In genomic region chr4:39681003-39681402, GRCh38 we compare ENCODE assay signal across 8 cellular contexts. TPM values are rescaled to one million over a fixed set of nuclear protein-coding genes. Genes with fewer than 3 reads are reported as not detected.
DNase-seq lines count a peak whose midpoint lies in the region; ATAC-seq, FAIRE-seq and TF ChIP-seq lines count a peak whose summit lies in the region.
"Not testable (repeated sequence)": the region's sequence is repeated elsewhere in the genome, so short reads cannot be mapped to it uniquely, and the experiment has no call there.

No MANE protein-coding gene starts in this region.

- not testable (repeated sequence) for H4K91ac ChIP-seq in neuronal stem cell (ENCODE audit: low read depth, low read length, poor library complexity)

- ATAC-seq in GM23338 (peak; percentile 83), WTC11 (peak; percentile 61)
- ATAC-seq in K562, result not testable (repeated sequence)

- DNase-seq in ELF-1 (ENCODE audit: low read depth, low spot score) (peak; percentile 21), GM23338 (ENCODE audit: low spot score) (peak; percentile 35), iPS-NIHi11 (ENCODE audit: low spot score) (peak; percentile 16)
- not testable (repeated sequence) for DNase-seq in HEK293T (ENCODE audit: extremely low spot score); WTC11 (ENCODE audit: low spot score); K562 (ENCODE audit: extremely low read depth in 1 of 4, low spot score in 3 of 4); neural progenitor cell (ENCODE audit: low spot score); neuronal stem cell (ENCODE audit: low spot score)

- intact Hi-C loops in K562 (cut with micrococcal nuclease), result not testable (repeated sequence)

- CTCF ChIA-PET in HEK293T (lab: Yijun Ruan, JAX) (interaction anchor here (0.6 kb wide), 1 partner anchor 323 kb away, joined by 3 read pairs; no protein-coding TSS in a partner anchor), K562 (lab: Yijun Ruan, JAX; ENCODE audit: low intra/inter-chr PET ratio) (interaction anchor here (0.7 kb wide), 1 partner anchor 296 kb away, joined by 6 read pairs; no protein-coding TSS in a partner anchor)
- CTCF ChIA-PET in WTC11 (lab: Charles Lee), result not testable (repeated sequence)

- H3K36me3 Mint-ChIP-seq in GM23338 (ENCODE audit: low read depth); WTC11; neural progenitor cell: not testable (repeated sequence)

- not testable (repeated sequence) for H3K4me3 Mint-ChIP-seq in GM23338, WTC11, neural progenitor cell

- not testable (repeated sequence) for H2BK12ac ChIP-seq in neuronal stem cell (ENCODE audit: low read length)

- H3K4ac ChIP-seq in neuronal stem cell (ENCODE audit: low read length), result not testable (repeated sequence)

- not testable (repeated sequence) for FAIRE-seq in K562 (lab: Jason Lieb, UNC)

- WGBS in K562 (ENCODE audit: insufficient coverage, low coverage, missing lambda C conversion rate), result 9% methylated on average over 1 of the region's 2 CpGs
- no CpG with 5 or more reads among the region's 2 CpGs for WGBS in neuronal stem cell (ENCODE audit: extremely low coverage in 2 of 2, insufficient read length in 2 of 2, insufficient replicate concordance in 1 of 2), 2 donors

- not testable (repeated sequence) for H2BK5ac ChIP-seq in neuronal stem cell (ENCODE audit: low read length)

- POLR2A ChIA-PET in HEK293T (lab: Yijun Ruan, JAX) (interaction anchor here (1.1 kb wide), 1 partner anchor 17 kb away, joined by 3 read pairs; the partner anchor contains the start of gene UBE2K), WTC11 (lab: Charles Lee) (interaction anchor here (0.6 to 0.7 kb wide), 3 partner anchors 17 to 284 kb away, joined by 3 to 4 read pairs (median 3); partner anchors contain the start of genes UBE2K and UGDH), K562 (lab: Yijun Ruan, JAX) (interaction anchor here (0.9 to 1.1 kb wide), 2 partner anchors 10 to 221 kb away, joined by 4 to 5 read pairs; no protein-coding TSS in a partner anchor)

- not testable (repeated sequence) for H3K4me3 ChIP-seq in GM23338; K562; neural progenitor cell; neuronal stem cell (ENCODE audit: low read length in 2 of 2)

- H3K27me3 ChIP-seq in GM23338 (ENCODE audit: insufficient read depth); K562 (ENCODE audit: control insufficient read depth in 2 of 2, insufficient read depth in 2 of 2, low read length in 2 of 2); neural progenitor cell; neuronal stem cell (ENCODE audit: control insufficient read depth in 3 of 3, insufficient read depth in 3 of 3, low read depth in 1 of 3, low read length in 3 of 3): not testable (repeated sequence)

- in situ Hi-C loops in K562 (cut with MboI), result not testable (repeated sequence)

- H3K79me1 ChIP-seq in neuronal stem cell (ENCODE audit: low read depth, low read length), result not testable (repeated sequence)

- not testable (repeated sequence) for H2BK120ac ChIP-seq in neuronal stem cell (ENCODE audit: low read depth, low read length)

- not testable (repeated sequence) for H3K9ac ChIP-seq in K562 (ENCODE audit: insufficient read depth in 1 of 2, low read depth in 2 of 2, low read length in 2 of 2); neural progenitor cell; neuronal stem cell (ENCODE audit: low read depth, low read length, poor library complexity)

- BruUV-seq in K562 (replicated peaks; lab: Mats Ljungman, UMichigan), result not testable (repeated sequence)

- TF ChIP-seq EP300 in K562 (IDR thresholded peaks at IDR 0.05; ENCODE audit: low read length), result not testable (repeated sequence)

- not testable (repeated sequence) for H3K9me2 ChIP-seq in GM23338 (ENCODE audit: insufficient read depth)

- not testable (repeated sequence) for H3K4me1 ChIP-seq in GM23338 (ENCODE audit: insufficient read depth); K562 (replicated peaks in 1 of 2; ENCODE audit: control insufficient read depth in 2 of 2, insufficient read depth in 2 of 2, low read length in 2 of 2); neural progenitor cell; neuronal stem cell (ENCODE audit: control insufficient read depth in 2 of 2, insufficient read depth in 1 of 2, low read depth in 1 of 2, low read length in 2 of 2)

- not testable (repeated sequence) for H3K9me3 Mint-ChIP-seq in GM23338, WTC11, neural progenitor cell

- H3F3A ChIP-seq in GM23338 (replicated peaks; ENCODE audit: low read depth); neural progenitor cell (ENCODE audit: low read depth): not testable (repeated sequence)

- H2BK15ac ChIP-seq in neuronal stem cell (ENCODE audit: low read length), result not testable (repeated sequence)

- not testable (repeated sequence) for H3K23ac ChIP-seq in neuronal stem cell (ENCODE audit: low read depth, low read length, poor library complexity)

- H3K27ac Mint-ChIP-seq in GM23338, WTC11, neural progenitor cell: not testable (repeated sequence)

- not testable (repeated sequence) for TF ChIP-seq CTCF in GM23338 (conservative IDR thresholded peaks at IDR 0.05; ENCODE audit: low read depth in 2 of 2); WTC11 (IDR thresholded peaks at IDR 0.05); K562 (IDR thresholded peaks at IDR 0.05 in 2 of 3, conservative IDR thresholded peaks at IDR 0.05 in 1 of 3; ENCODE audit: insufficient read depth in 2 of 3, low read depth in 1 of 3, low read length in 3 of 3); neural progenitor cell (IDR thresholded peaks at IDR 0.05)

- H4K8ac ChIP-seq in neuronal stem cell (ENCODE audit: low read depth, low read length), result not testable (repeated sequence)

- not testable (repeated sequence) for H3K79me2 ChIP-seq in GM23338 (replicated peaks; ENCODE audit: insufficient read depth); K562 (ENCODE audit: control insufficient read depth, insufficient read depth, low read length); neural progenitor cell (ENCODE audit: low read depth)

- TF ChIP-seq POLR2A in K562 (conservative IDR thresholded peaks at IDR 0.05), result not testable (repeated sequence)

- H3K27me3 Mint-ChIP-seq in GM23338 (ENCODE audit: insufficient read depth, low read depth, poor library complexity); WTC11 (ENCODE audit: low read depth); neural progenitor cell (ENCODE audit: insufficient read depth, low read depth): not testable (repeated sequence)

- not testable (repeated sequence) for TF ChIP-seq RAD21 in K562 (CRISPR knock-in tag; conservative IDR thresholded peaks at IDR 0.05 in 1 of 2, IDR thresholded peaks at IDR 0.05 in 1 of 2)

- H3K9me1 ChIP-seq in K562 (ENCODE audit: control insufficient read depth, insufficient read depth, low read length), result not testable (repeated sequence)

- H3K18ac ChIP-seq in neuronal stem cell (ENCODE audit: low read length), result not testable (repeated sequence)

- not testable (repeated sequence) for H4K20me1 ChIP-seq in GM23338 (replicated peaks; ENCODE audit: insufficient read depth); K562 (replicated peaks; ENCODE audit: control insufficient read depth, insufficient read depth, low read length); neural progenitor cell (ENCODE audit: low read depth)

- not testable (repeated sequence) for H3K14ac ChIP-seq in neuronal stem cell (ENCODE audit: low read length)

- H3K36me3 ChIP-seq in GM23338 (ENCODE audit: insufficient read depth); K562 (ENCODE audit: control insufficient read depth, insufficient read depth, low read length); neural progenitor cell; neuronal stem cell (replicated peaks in 1 of 2; ENCODE audit: control insufficient read depth in 2 of 2, insufficient read depth in 2 of 2, low read length in 2 of 2): not testable (repeated sequence)

- not testable (repeated sequence) for H3K4me2 ChIP-seq in GM23338; K562 (ENCODE audit: insufficient read depth, low read length); neural progenitor cell; neuronal stem cell (ENCODE audit: insufficient read depth, low read length, poor library complexity, severe bottlenecking)

- H3K27ac ChIP-seq in GM23338 (ENCODE audit: low read depth), result 0 out of 2 replicates have a peak overlapping the region, but pooled peaks have one; percentile 50
- H3K27ac ChIP-seq in K562 (ENCODE audit: extremely low read depth, low read depth, low read length); neural progenitor cell; neuronal stem cell (replicated peaks; ENCODE audit: low read length): not testable (repeated sequence)

- not testable (repeated sequence) for H3K9me3 ChIP-seq in K562 (replicated peaks; ENCODE audit: control insufficient read depth, insufficient read depth, low read depth, low read length); neural progenitor cell (ENCODE audit: low read depth); neuronal stem cell (replicated peaks in 1 of 2; ENCODE audit: control insufficient read depth in 2 of 2, insufficient read depth in 1 of 2, low read depth in 1 of 2, low read length in 2 of 2)

- H3K4me1 Mint-ChIP-seq in GM23338, WTC11, neural progenitor cell: not testable (repeated sequence)

- not testable (repeated sequence) for H2AK5ac ChIP-seq in neuronal stem cell (ENCODE audit: low read depth, low read length)

- H2AFZ ChIP-seq in GM23338, result peak overlapping the region; percentile 89
- H2AFZ ChIP-seq in K562 (ENCODE audit: low read depth, low read length), result not testable (repeated sequence)
- H2AFZ ChIP-seq in neural progenitor cell (replicated peaks), result peak overlapping the region; percentile 40
- H2AFZ ChIP-seq in neuronal stem cell (ENCODE audit: low read length), result peak overlapping the region; percentile 47

RNA-seq across cellular contexts. Expression of gene UBE2K, which starts 16.9 kb away (rescaled TPM):
- total RNA-seq in GM23338 (2014; rRNA removed; shearing (Covaris generic)), result 97.7 and 113 TPM in 2 replicates
- polyA plus RNA-seq in GM23338 (2016; fragmentation: Nextera tagmentation; extraction: Ambion mirVana) (192 and 207 TPM in 2 replicates), K562 (2011; rRNA removed) (133 and 190 TPM in 2 replicates), K562 (2014; fragmentation: Illumina TruSeq; extraction: Trizol) (74.2 and 77.5 TPM in 2 replicates), K562 (2014; fragmentation: Nextera tagmentation; extraction: Ambion mirVana) (10 to 100 TPM; 48.4 to 62.6 TPM), K562 (2014; rRNA removed) (88.6 and 142 TPM in 2 replicates)
- total RNA-seq in WTC11 (2021) (131 to 138 TPM (median 135 TPM) in 3 replicates), K562 (2014; rRNA removed) (60.5 and 99.0 TPM in 2 replicates), K562 (2014; rRNA removed; fragmentation: Illumina TruSeq; extraction: Trizol) (32.1 and 39.6 TPM in 2 replicates), K562 (2015; rRNA removed; fragmentation: Illumina TruSeq; extraction: Trizol) (25.5 and 29.8 TPM in 2 replicates), K562 (2021) (103 and 121 TPM in 2 replicates), neural progenitor cell (ENCODE audit: low replicate concordance) (36.6 and 61.8 TPM in 2 replicates)
- 14.5 and 47.2 TPM in 2 replicates for total RNA-seq in K562 (2011; cell fraction: chromatin; rRNA removed; ENCODE audit: low replicate concordance)
- total RNA-seq in K562 (2011; cell fraction: nucleolus; rRNA removed), result 15.8 and 18.4 TPM in 2 replicates
- total RNA-seq in K562 (2011; cell fraction: nucleoplasm; rRNA removed), result 30.0 and 56.6 TPM in 2 replicates
- 52.2 and 63.3 TPM in 2 replicates for polyA plus RNA-seq in K562 (2011; cell fraction: cytosol; rRNA removed)
- 16.8 and 24.8 TPM in 2 replicates for polyA plus RNA-seq in K562 (2011; cell fraction: nucleus; rRNA removed)
- 76.3 and 178 TPM in 2 replicates for polyA plus RNA-seq in K562 (2012)
- 78.7 and 92.4 TPM in 2 replicates for polyA minus RNA-seq in K562 (2011; rRNA and poly(A)+ RNA removed)
- polyA minus RNA-seq in K562 (2011; cell fraction: cytosol; rRNA and poly(A)+ RNA removed), result 34.0 and 48.8 TPM in 2 replicates
- 6.9 and 12.9 TPM in 2 replicates for polyA minus RNA-seq in K562 (2011; cell fraction: nucleus; rRNA and poly(A)+ RNA removed)
- polyA plus RNA-seq in neuronal stem cell (2013, experiment 1 of 2), result 83.2 TPM
- polyA plus RNA-seq in neuronal stem cell (2013, experiment 2 of 2), result 89.6 TPM

RNA-seq across cellular contexts. Expression of gene SMIM14, which starts 42.3 kb away (rescaled TPM):
- total RNA-seq in GM23338 (2014; rRNA removed; shearing (Covaris generic)), result 23.3 and 29.0 TPM in 2 replicates
- polyA plus RNA-seq in GM23338 (2016; fragmentation: Nextera tagmentation; extraction: Ambion mirVana) (52.6 and 54.6 TPM in 2 replicates), K562 (2011; rRNA removed) (3.7 and 5.7 TPM in 2 replicates), K562 (2014; fragmentation: Illumina TruSeq; extraction: Trizol) (1.9 and 3.1 TPM in 2 replicates), K562 (2014; fragmentation: Nextera tagmentation; extraction: Ambion mirVana) (1 to 10 TPM; 3.0 to 3.7 TPM), K562 (2014; rRNA removed) (1.6 and 2.3 TPM in 2 replicates)
- total RNA-seq in WTC11 (2021) (32.3 to 40.1 TPM (median 38.5 TPM) in 3 replicates), K562 (2014; rRNA removed) (0.41 and 1.6 TPM in 2 replicates), K562 (2014; rRNA removed; fragmentation: Illumina TruSeq; extraction: Trizol) (1.9 and 2.2 TPM in 2 replicates), K562 (2015; rRNA removed; fragmentation: Illumina TruSeq; extraction: Trizol) (0.94 and 0.98 TPM in 2 replicates), K562 (2021) (1.8 and 2.0 TPM in 2 replicates), neural progenitor cell (ENCODE audit: low replicate concordance) (43.5 and 91.0 TPM in 2 replicates)
- 0.56 and 0.86 TPM in 2 replicates for total RNA-seq in K562 (2011; cell fraction: chromatin; rRNA removed; ENCODE audit: low replicate concordance)
- total RNA-seq in K562 (2011; cell fraction: nucleolus; rRNA removed), result 0.39 and 0.50 TPM in 2 replicates
- 0.69 and 1.0 TPM in 2 replicates for total RNA-seq in K562 (2011; cell fraction: nucleoplasm; rRNA removed)
- 0.40 and 4.1 TPM in 2 replicates for polyA plus RNA-seq in K562 (2011; cell fraction: cytosol; rRNA removed)
- polyA plus RNA-seq in K562 (2011; cell fraction: nucleus; rRNA removed), result 0.54 and 1.7 TPM in 2 replicates
- polyA plus RNA-seq in K562 (2012), result 1.7 and 10.2 TPM in 2 replicates
- 3.5 and 7.7 TPM in 2 replicates for polyA minus RNA-seq in K562 (2011; rRNA and poly(A)+ RNA removed)
- 5.2 TPM in 1 of 2 replicates, not detected in the other for polyA minus RNA-seq in K562 (2011; cell fraction: cytosol; rRNA and poly(A)+ RNA removed)
- 0.22 and 0.40 TPM in 2 replicates for polyA minus RNA-seq in K562 (2011; cell fraction: nucleus; rRNA and poly(A)+ RNA removed)
- 20.1 TPM for polyA plus RNA-seq in neuronal stem cell (2013, experiment 1 of 2)
- polyA plus RNA-seq in neuronal stem cell (2013, experiment 2 of 2), result 19.9 TPM
